1 cellular context compared by ENCODE assay signal in genomic region chr9:105413486-105414068, GRCh38.
TF ChIP-seq lines count a peak whose summit lies in the region.

No MANE protein-coding gene starts in this region.

TF ChIP-seq in HepG2, 621 proteins besides CTCF, POLR2A, EP300 and RAD21 (continued from another document):
- TF ChIP-seq HHEX (CRISPR knock-in tag; IDR thresholded peaks at IDR 0.05) (no peak), XRCC5 (optimal IDR thresholded peaks at IDR 0.05; ENCODE audit: low read length) (peak; percentile 22), DNMT1 (CRISPR knock-in tag; IDR thresholded peaks at IDR 0.05) (no peak), NCOA1 (CRISPR knock-in tag; IDR thresholded peaks at IDR 0.05) (no peak), SRSF4 (IDR thresholded peaks at IDR 0.05; ENCODE audit: low read depth, low read length, poor library complexity, severe bottlenecking) (no peak), JUND (CRISPR knock-in tag; IDR thresholded peaks at IDR 0.05) (no peak), ARID5B (CRISPR knock-in tag; IDR thresholded peaks at IDR 0.05) (0 out of 2 replicates have a peak, but pooled peaks have one; percentile 7), HES4 (CRISPR knock-in tag; IDR thresholded peaks at IDR 0.05; ENCODE audit: borderline replicate concordance) (no peak), HDAC2 (CRISPR knock-in tag; IDR thresholded peaks at IDR 0.05) (0 out of 2 replicates have a peak, but pooled peaks have one; percentile 24), RXRB (CRISPR knock-in tag; IDR thresholded peaks at IDR 0.05; ENCODE audit: borderline replicate concordance) (peak; percentile 38; the same call in 1 of the 2 replicates), PHB2 (IDR thresholded peaks at IDR 0.05; ENCODE audit: partially characterized antibody) (no peak), MATR3 (CRISPR knock-in tag; IDR thresholded peaks at IDR 0.05) (no peak), ZFYVE20 (CRISPR knock-in tag; IDR thresholded peaks at IDR 0.05; ENCODE audit: borderline replicate concordance, low read depth) (no peak)
- TF ChIP-seq, protein P1, sequence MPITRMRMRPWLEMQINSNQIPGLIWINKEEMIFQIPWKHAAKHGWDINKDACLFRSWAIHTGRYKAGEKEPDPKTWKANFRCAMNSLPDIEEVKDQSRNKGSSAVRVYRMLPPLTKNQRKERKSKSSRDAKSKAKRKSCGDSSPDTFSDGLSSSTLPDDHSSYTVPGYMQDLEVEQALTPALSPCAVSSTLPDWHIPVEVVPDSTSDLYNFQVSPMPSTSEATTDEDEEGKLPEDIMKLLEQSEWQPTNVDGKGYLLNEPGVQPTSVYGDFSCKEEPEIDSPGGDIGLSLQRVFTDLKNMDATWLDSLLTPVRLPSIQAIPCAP (CRISPR knock-in tag; IDR thresholded peaks at IDR 0.05; ENCODE audit: low read depth): no peak
- TF ChIP-seq, protein P2, sequence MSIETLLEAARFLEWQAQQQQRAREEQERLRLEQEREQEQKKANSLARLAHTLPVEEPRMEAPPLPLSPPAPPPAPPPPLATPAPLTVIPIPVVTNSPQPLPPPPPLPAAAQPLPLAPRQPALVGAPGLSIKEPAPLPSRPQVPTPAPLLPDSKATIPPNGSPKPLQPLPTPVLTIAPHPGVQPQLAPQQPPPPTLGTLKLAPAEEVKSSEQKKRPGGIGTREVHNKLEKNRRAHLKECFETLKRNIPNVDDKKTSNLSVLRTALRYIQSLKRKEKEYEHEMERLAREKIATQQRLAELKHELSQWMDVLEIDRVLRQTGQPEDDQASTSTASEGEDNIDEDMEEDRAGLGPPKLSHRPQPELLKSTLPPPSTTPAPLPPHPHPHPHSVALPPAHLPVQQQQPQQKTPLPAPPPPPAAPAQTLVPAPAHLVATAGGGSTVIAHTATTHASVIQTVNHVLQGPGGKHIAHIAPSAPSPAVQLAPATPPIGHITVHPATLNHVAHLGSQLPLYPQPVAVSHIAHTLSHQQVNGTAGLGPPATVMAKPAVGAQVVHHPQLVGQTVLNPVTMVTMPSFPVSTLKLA (IDR thresholded peaks at IDR 0.05): no peak
- TF ChIP-seq, protein P3, sequence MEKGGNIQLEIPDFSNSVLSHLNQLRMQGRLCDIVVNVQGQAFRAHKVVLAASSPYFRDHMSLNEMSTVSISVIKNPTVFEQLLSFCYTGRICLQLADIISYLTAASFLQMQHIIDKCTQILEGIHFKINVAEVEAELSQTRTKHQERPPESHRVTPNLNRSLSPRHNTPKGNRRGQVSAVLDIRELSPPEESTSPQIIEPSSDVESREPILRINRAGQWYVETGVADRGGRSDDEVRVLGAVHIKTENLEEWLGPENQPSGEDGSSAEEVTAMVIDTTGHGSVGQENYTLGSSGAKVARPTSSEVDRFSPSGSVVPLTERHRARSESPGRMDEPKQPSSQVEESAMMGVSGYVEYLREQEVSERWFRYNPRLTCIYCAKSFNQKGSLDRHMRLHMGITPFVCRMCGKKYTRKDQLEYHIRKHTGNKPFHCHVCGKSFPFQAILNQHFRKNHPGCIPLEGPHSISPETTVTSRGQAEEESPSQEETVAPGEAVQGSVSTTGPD (CRISPR knock-in tag; IDR thresholded peaks at IDR 0.05): no peak
